In the genomic region with DNA sequence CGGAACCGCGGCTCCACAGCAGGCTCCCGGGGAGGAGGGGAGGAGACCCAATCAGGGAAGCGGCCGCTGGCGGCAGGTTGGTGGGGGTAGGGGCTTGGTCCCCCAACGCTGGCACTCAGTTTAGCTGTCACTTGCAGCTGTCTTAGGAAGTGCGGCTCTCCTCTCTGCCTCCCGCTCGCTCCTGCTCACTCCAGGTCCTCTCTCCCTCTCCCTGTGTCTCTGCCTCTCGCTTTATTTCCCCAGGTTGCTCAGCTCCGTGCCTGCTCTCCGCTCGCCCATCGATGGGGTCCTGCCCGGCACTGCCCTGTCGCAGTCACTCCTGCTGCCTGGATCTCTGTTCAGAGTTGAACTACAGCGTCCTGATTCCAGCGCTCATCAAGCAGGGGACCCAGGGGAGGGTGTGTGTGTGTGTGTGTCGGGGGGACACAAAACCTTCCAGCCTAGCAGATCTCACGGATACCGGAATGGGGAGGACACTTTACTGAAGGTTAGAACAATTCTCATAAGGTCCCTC, we compare ENCODE assay signal across 14 cellular contexts.
A peak's percentile ranks its signal among the peaks of the same experiment; 100 is the strongest.
DNase-seq lines count a peak whose midpoint lies in the region; ATAC-seq and TF ChIP-seq lines count a peak whose summit lies in the region.
"Had no signal": no experiment of that assay in that cellular context is flagged by ENCODE, and none has a peak within 500 bp of the region (broad histone marks: within the 10 kb centered on the region; RNA-seq: fewer than 3 reads in every experiment).

No MANE protein-coding gene starts in this region.

- peaks cover 17% of the 10 kb centered on the region for H3K4me1 ChIP-seq in BLaER1
- peaks cover 22% of the 10 kb centered on the region for H3K4me1 ChIP-seq in GM23338 (ENCODE audit: insufficient read depth)
- H3K4me1 ChIP-seq: Caco-2, SJSA1 had no signal

- H3K27ac ChIP-seq in BLaER1, result no peak overlapping the region
- H3K27ac ChIP-seq in GM23338 (ENCODE audit: low read depth), result no peak overlapping the region
- H3K27ac ChIP-seq: gastroesophageal sphincter, SJSA1 had no signal

- H4K20me1 ChIP-seq in BLaER1 (peaks cover 11% of the 10 kb centered on the region; the same call in 1 of the 2 replicates), GM23338 (replicated peaks; ENCODE audit: insufficient read depth) (no peaks in the 10 kb centered on the region)

- H3K4me3 Mint-ChIP-seq in GM23338 (peak overlapping the region; percentile 73), mesothelial cell of epicardium (peak overlapping the region; percentile 35)
- H3K4me3 Mint-ChIP-seq in central memory CD8-positive, alpha-beta T cell, result peak overlapping the region; percentile 46

- H3K27me3 Mint-ChIP-seq in GM23338 (ENCODE audit: insufficient read depth, low read depth, poor library complexity), result peaks cover 14% of the 10 kb centered on the region
- H3K27me3 Mint-ChIP-seq in central memory CD8-positive, alpha-beta T cell, result peaks cover 89% of the 10 kb centered on the region
- peaks cover 96% of the 10 kb centered on the region for H3K27me3 Mint-ChIP-seq in mesothelial cell of epicardium (ENCODE audit: low read depth)

- H3K27me3 ChIP-seq in BLaER1, result peaks cover 19% of the 10 kb centered on the region
- no peaks in the 10 kb centered on the region for H3K27me3 ChIP-seq in GM23338 (ENCODE audit: insufficient read depth)

- no peaks in the 10 kb centered on the region for H3F3A ChIP-seq in GM23338 (replicated peaks; ENCODE audit: low read depth)

- H3K27ac Mint-ChIP-seq in GM23338 (no peak overlapping the region), mesothelial cell of epicardium (no peak overlapping the region)
- no peak overlapping the region for H3K27ac Mint-ChIP-seq in central memory CD8-positive, alpha-beta T cell (ENCODE audit: low read depth)
- H3K27ac Mint-ChIP-seq: activated naive CD4-positive, alpha-beta T cell treated with anti-CD3 and anti-CD28 coated beads, Interleukin-2, amount 50 U/mL, for 72 hours had no signal

- TF ChIP-seq CTCF in GM23338 (conservative IDR thresholded peaks at IDR 0.05; ENCODE audit: low read depth in 2 of 2) (no peak), mesothelial cell of epicardium (IDR thresholded peaks at IDR 0.05; ENCODE audit: unreplicated experiment) (no peak)

- H3K9me2 ChIP-seq in GM23338 (ENCODE audit: insufficient read depth), result no peaks in the 10 kb centered on the region

- H3K36me3 ChIP-seq in BLaER1, result no peaks in the 10 kb centered on the region
- H3K36me3 ChIP-seq in GM23338 (ENCODE audit: insufficient read depth), result no peaks in the 10 kb centered on the region
- H3K36me3 ChIP-seq: gastroesophageal sphincter, SJSA1 had no signal

- DNase-seq in GM23338 (ENCODE audit: low spot score), result peak; percentile 53
- DNase-seq in central memory CD8-positive, alpha-beta T cell (ENCODE audit: low spot score in 2 of 2), result no peak
- no peak for DNase-seq in mesothelial cell of epicardium (ENCODE audit: low spot score in 2 of 2, unreplicated experiment in 2 of 2)
- no peak for DNase-seq in UCSD-AML1 (lab: John Stamatoyannopoulos, UW; ENCODE audit: unreplicated experiment)
- DNase-seq in NCI-H2227 treated with DMSO at 0.1 percent for 48 hours (lab: John Stamatoyannopoulos, UW), result no peak
- DNase-seq in COR-L47 (lab: John Stamatoyannopoulos, UW), result no peak
- DNase-seq: activated CD4-positive, alpha-beta T cell treated with anti-CD3 and anti-CD28 coated beads, Interleukin-2, amount 50 U/mL, for 1 hour; Caco-2; dermis blood vessel endothelial cell had no signal

- H3K9me3 ChIP-seq in BLaER1, result no peaks in the 10 kb centered on the region
- H3K9me3 ChIP-seq: Caco-2, gastroesophageal sphincter had no signal

- H3K4me2 ChIP-seq in BLaER1 (peak overlapping the region; percentile 29; the same call in 1 of the 2 replicates), GM23338 (peak overlapping the region; percentile 92)

- H3K79me2 ChIP-seq in GM23338 (replicated peaks; ENCODE audit: insufficient read depth), result no peaks in the 10 kb centered on the region

- H3K36me3 Mint-ChIP-seq in GM23338 (ENCODE audit: low read depth) (no peaks in the 10 kb centered on the region), mesothelial cell of epicardium (no peaks in the 10 kb centered on the region)
- H3K36me3 Mint-ChIP-seq in central memory CD8-positive, alpha-beta T cell (ENCODE audit: insufficient read depth), result peaks cover 2% of the 10 kb centered on the region
- H3K36me3 Mint-ChIP-seq: activated naive CD4-positive, alpha-beta T cell treated with anti-CD3 and anti-CD28 coated beads, Interleukin-2, amount 50 U/mL, for 72 hours had no signal

- H3K9me3 Mint-ChIP-seq in GM23338 (no peaks in the 10 kb centered on the region), mesothelial cell of epicardium (no peaks in the 10 kb centered on the region)
- H3K9me3 Mint-ChIP-seq in central memory CD8-positive, alpha-beta T cell, result no peaks in the 10 kb centered on the region
- H3K9me3 Mint-ChIP-seq: activated naive CD4-positive, alpha-beta T cell treated with anti-CD3 and anti-CD28 coated beads, Interleukin-2, amount 50 U/mL, for 72 hours had no signal

- H3K4me1 Mint-ChIP-seq in GM23338 (peaks cover 32% of the 10 kb centered on the region), mesothelial cell of epicardium (peaks cover 7% of the 10 kb centered on the region)
- H3K4me1 Mint-ChIP-seq in central memory CD8-positive, alpha-beta T cell, result peaks cover 8% of the 10 kb centered on the region

- H2AFZ ChIP-seq in GM23338, result peak overlapping the region; percentile 91

- H3K4me3 ChIP-seq in BLaER1 (no peak overlapping the region), GM23338 (peak overlapping the region; percentile 64)
- H3K4me3 ChIP-seq: gastroesophageal sphincter, SJSA1 had no signal

- ATAC-seq in GM23338, result peak; percentile 57
- ATAC-seq in central memory CD8-positive, alpha-beta T cell (replicated peaks; ENCODE audit: extremely low read depth, poor library complexity, severe bottlenecking), result no peak
- no peak for ATAC-seq in GM21529 (IDR thresholded peaks at IDR 0.05; ENCODE audit: unreplicated experiment)
- ATAC-seq: gastroesophageal sphincter had no signal

- H3K9ac ChIP-seq in BLaER1, result no peak overlapping the region

TF ChIP-seq in GM23338, 12 proteins besides CTCF, POLR2A, EP300 and RAD21:
- TF ChIP-seq, protein P1, sequence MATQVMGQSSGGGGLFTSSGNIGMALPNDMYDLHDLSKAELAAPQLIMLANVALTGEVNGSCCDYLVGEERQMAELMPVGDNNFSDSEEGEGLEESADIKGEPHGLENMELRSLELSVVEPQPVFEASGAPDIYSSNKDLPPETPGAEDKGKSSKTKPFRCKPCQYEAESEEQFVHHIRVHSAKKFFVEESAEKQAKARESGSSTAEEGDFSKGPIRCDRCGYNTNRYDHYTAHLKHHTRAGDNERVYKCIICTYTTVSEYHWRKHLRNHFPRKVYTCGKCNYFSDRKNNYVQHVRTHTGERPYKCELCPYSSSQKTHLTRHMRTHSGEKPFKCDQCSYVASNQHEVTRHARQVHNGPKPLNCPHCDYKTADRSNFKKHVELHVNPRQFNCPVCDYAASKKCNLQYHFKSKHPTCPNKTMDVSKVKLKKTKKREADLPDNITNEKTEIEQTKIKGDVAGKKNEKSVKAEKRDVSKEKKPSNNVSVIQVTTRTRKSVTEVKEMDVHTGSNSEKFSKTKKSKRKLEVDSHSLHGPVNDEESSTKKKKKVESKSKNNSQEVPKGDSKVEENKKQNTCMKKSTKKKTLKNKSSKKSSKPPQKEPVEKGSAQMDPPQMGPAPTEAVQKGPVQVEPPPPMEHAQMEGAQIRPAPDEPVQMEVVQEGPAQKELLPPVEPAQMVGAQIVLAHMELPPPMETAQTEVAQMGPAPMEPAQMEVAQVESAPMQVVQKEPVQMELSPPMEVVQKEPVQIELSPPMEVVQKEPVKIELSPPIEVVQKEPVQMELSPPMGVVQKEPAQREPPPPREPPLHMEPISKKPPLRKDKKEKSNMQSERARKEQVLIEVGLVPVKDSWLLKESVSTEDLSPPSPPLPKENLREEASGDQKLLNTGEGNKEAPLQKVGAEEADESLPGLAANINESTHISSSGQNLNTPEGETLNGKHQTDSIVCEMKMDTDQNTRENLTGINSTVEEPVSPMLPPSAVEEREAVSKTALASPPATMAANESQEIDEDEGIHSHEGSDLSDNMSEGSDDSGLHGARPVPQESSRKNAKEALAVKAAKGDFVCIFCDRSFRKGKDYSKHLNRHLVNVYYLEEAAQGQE (IDR thresholded peaks at IDR 0.05; ENCODE audit: unreplicated experiment), result no peak
- TF ChIP-seq, protein P2, sequence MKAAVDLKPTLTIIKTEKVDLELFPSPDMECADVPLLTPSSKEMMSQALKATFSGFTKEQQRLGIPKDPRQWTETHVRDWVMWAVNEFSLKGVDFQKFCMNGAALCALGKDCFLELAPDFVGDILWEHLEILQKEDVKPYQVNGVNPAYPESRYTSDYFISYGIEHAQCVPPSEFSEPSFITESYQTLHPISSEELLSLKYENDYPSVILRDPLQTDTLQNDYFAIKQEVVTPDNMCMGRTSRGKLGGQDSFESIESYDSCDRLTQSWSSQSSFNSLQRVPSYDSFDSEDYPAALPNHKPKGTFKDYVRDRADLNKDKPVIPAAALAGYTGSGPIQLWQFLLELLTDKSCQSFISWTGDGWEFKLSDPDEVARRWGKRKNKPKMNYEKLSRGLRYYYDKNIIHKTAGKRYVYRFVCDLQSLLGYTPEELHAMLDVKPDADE (IDR thresholded peaks at IDR 0.05), result no peak
- 0 out of 2 replicates have a peak, but pooled peaks have one; percentile 33 for TF ChIP-seq CREB1 (CRISPR knock-in tag; IDR thresholded peaks at IDR 0.05; ENCODE audit: low read depth)
- no peak for TF ChIP-seq EZH2phosphoT487 (IDR thresholded peaks at IDR 0.05; ENCODE audit: unreplicated experiment)
